In the genomic region with DNA sequence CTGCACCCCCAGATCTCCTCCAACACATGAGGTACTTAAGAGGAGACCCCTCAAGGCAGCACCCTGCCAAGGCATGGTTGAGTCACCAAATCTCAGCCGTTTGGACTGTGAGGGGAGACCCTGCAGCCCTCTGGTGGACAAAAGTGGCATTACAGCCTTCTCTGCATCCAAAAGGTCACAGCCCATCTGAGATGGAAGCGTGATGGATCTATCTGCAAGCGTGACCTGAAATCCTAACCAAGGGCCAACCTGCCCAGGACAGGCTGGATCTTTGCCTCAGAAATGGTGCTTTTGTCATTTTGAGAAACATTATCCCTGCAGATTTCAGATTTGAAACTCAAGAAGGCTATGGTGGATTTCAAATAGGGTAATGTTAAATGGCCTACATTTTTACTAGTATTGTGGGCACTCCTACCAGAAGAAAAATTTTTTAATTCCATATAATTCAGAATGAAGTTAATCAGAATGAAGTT, we compare ENCODE assay signal across 8 cellular contexts. TPM values are rescaled to one million over a fixed set of nuclear protein-coding genes. Genes with fewer than 3 reads are reported as not detected.
DNase-seq lines count a peak whose midpoint lies in the region; ATAC-seq and TF ChIP-seq lines count a peak whose summit lies in the region.

No MANE protein-coding gene starts in this region.

- H2BK12ac ChIP-seq in neuronal stem cell (ENCODE audit: low read length) = no peak overlapping the region

- no peaks in the 10 kb centered on the region for H3K36me3 ChIP-seq in Peyer's patch
- H3K36me3 ChIP-seq in neuronal stem cell (replicated peaks in 1 of 2; ENCODE audit: control insufficient read depth in 2 of 2, insufficient read depth in 2 of 2, low read length in 2 of 2) = no peaks in the 10 kb centered on the region

- no peaks in the 10 kb centered on the region for H3K9me3 Mint-ChIP-seq in activated T-helper 1 cell treated with anti-CD3 and anti-CD28 coated beads, Interleukin-12 subunit alpha, Interleukin-12 subunit beta, Interleukin-2, Interleukin-4 antibody, amounts not matched to agents 30 ng/mL and 10 ng/mL and 1 ng/mL, durations not matched to agents 14 hours and 24 hours and 36 hours

- no peak for TF ChIP-seq POLR2A in Peyer's patch (IDR thresholded peaks at IDR 0.05)

- no peak overlapping the region for H3K4me3 Mint-ChIP-seq in activated T-helper 1 cell treated with anti-CD3 and anti-CD28 coated beads, Interleukin-12 subunit alpha, Interleukin-12 subunit beta, Interleukin-2, Interleukin-4 antibody, amounts not matched to agents 30 ng/mL and 10 ng/mL and 1 ng/mL, durations not matched to agents 14 hours and 24 hours and 36 hours

- no peak overlapping the region for H3K14ac ChIP-seq in neuronal stem cell (ENCODE audit: low read length)

- peaks cover 0 to 24% (median 0%) of the 10 kb centered on the region in 4 donors for H3K4me1 ChIP-seq in Peyer's patch
- no peaks in the 10 kb centered on the region for H3K4me1 ChIP-seq in neuronal stem cell (ENCODE audit: control insufficient read depth in 2 of 2, insufficient read depth in 1 of 2, low read depth in 1 of 2, low read length in 2 of 2)

- intact Hi-C loops in activated T-helper 1 cell treated with anti-CD3 and anti-CD28 coated beads, Interleukin-12 subunit alpha, Interleukin-12 subunit beta, Interleukin-2, Interleukin-4 antibody, amounts not matched to agents 30 ng/mL and 10 ng/mL and 1 ng/mL, durations not matched to agents 14 hours and 24 hours and 36 hours (cut with micrococcal nuclease) = loop anchor here (1.0 to 2.0 kb wide), 4 partner anchors 23 to 341 kb away; a partner anchor contains a TSS

- no peak overlapping the region for H4K8ac ChIP-seq in neuronal stem cell (ENCODE audit: low read depth, low read length)

- H3K27ac ChIP-seq in Peyer's patch = no peak overlapping the region
- H3K27ac ChIP-seq in neuronal stem cell (replicated peaks; ENCODE audit: low read length) = no peak overlapping the region

- H2BK120ac ChIP-seq in neuronal stem cell (ENCODE audit: low read depth, low read length) = no peak overlapping the region

- no peak overlapping the region for H3K9ac ChIP-seq in neuronal stem cell (ENCODE audit: low read depth, low read length, poor library complexity)

- no peak overlapping the region for H2BK5ac ChIP-seq in neuronal stem cell (ENCODE audit: low read length)

- H3K4me1 Mint-ChIP-seq in activated T-helper 1 cell treated with anti-CD3 and anti-CD28 coated beads, Interleukin-12 subunit alpha, Interleukin-12 subunit beta, Interleukin-2, Interleukin-4 antibody, amounts not matched to agents 30 ng/mL and 10 ng/mL and 1 ng/mL, durations not matched to agents 14 hours and 24 hours and 36 hours (ENCODE audit: low read depth) = no peaks in the 10 kb centered on the region

- no peaks in the 10 kb centered on the region for H3K27me3 ChIP-seq in Peyer's patch
- H3K27me3 ChIP-seq in neuronal stem cell (ENCODE audit: control insufficient read depth in 3 of 3, insufficient read depth in 3 of 3, low read depth in 1 of 3, low read length in 3 of 3) = peaks cover 0 to 11% (median 0%) of the 10 kb centered on the region in 3 experiments

- no peak overlapping the region for H4K91ac ChIP-seq in neuronal stem cell (ENCODE audit: low read depth, low read length, poor library complexity)

- no peaks in the 10 kb centered on the region for H3K79me1 ChIP-seq in neuronal stem cell (ENCODE audit: low read depth, low read length)

- H2AK5ac ChIP-seq in neuronal stem cell (ENCODE audit: low read depth, low read length) = no peak overlapping the region

- H3K23ac ChIP-seq in neuronal stem cell (ENCODE audit: low read depth, low read length, poor library complexity) = no peak overlapping the region

- H3K4me2 ChIP-seq in neuronal stem cell (ENCODE audit: insufficient read depth, low read length, poor library complexity, severe bottlenecking) = no peak overlapping the region

- no CpG with 5 or more reads among the region's 3 CpGs for WGBS in neuronal stem cell (ENCODE audit: extremely low coverage in 2 of 2, insufficient read length in 2 of 2, insufficient replicate concordance in 1 of 2), 2 donors

- no peak overlapping the region for H2AFZ ChIP-seq in neuronal stem cell (ENCODE audit: low read length)

- H3K9me3 ChIP-seq in Peyer's patch = no peaks in the 10 kb centered on the region
- H3K9me3 ChIP-seq in neuronal stem cell (replicated peaks in 1 of 2; ENCODE audit: control insufficient read depth in 2 of 2, insufficient read depth in 1 of 2, low read depth in 1 of 2, low read length in 2 of 2) = peaks cover 0 to 2% of the 10 kb centered on the region in 2 donors

- ATAC-seq in HG03460 (IDR thresholded peaks at IDR 0.05; ENCODE audit: unreplicated experiment) (peak; percentile 62), GM21515 (IDR thresholded peaks at IDR 0.05; ENCODE audit: unreplicated experiment) (no peak)

- TF ChIP-seq CTCF in Peyer's patch (IDR thresholded peaks at IDR 0.05) (peak; percentile 24 to 82 (median 76)), fibroblast of the aortic adventitia (IDR thresholded peaks at IDR 0.05; ENCODE audit: insufficient read depth, low read length) (peak; percentile 96)

- H3K36me3 Mint-ChIP-seq in activated T-helper 1 cell treated with anti-CD3 and anti-CD28 coated beads, Interleukin-12 subunit alpha, Interleukin-12 subunit beta, Interleukin-2, Interleukin-4 antibody, amounts not matched to agents 30 ng/mL and 10 ng/mL and 1 ng/mL, durations not matched to agents 14 hours and 24 hours and 36 hours (ENCODE audit: low read depth) = no peaks in the 10 kb centered on the region

- H3K4me3 ChIP-seq in Peyer's patch = no peak overlapping the region
- no peak overlapping the region for H3K4me3 ChIP-seq in fibroblast of the aortic adventitia (ENCODE audit: low read depth, low read length)
- no peak overlapping the region for H3K4me3 ChIP-seq in neuronal stem cell (ENCODE audit: low read length in 2 of 2)

- no peak overlapping the region for H3K18ac ChIP-seq in neuronal stem cell (ENCODE audit: low read length)

- DNase-seq in GM04504 (ENCODE audit: low read depth) (peak; percentile 47), Peyer's patch (peak; percentile 65 to 94 (median 79)), fibroblast of the aortic adventitia (ENCODE audit: low read depth) (peak; percentile 74), neuronal stem cell (ENCODE audit: low spot score) (peak; percentile 81), stromal cell of bone marrow (ENCODE audit: low read depth) (peak; percentile 45)
- DNase-seq in activated T-helper 1 cell treated with anti-CD3 and anti-CD28 coated beads, Interleukin-12 subunit alpha, Interleukin-12 subunit beta, Interleukin-2, Interleukin-4 antibody, amounts not matched to agents 30 ng/mL and 10 ng/mL and 1 ng/mL, durations not matched to agents 14 hours and 24 hours and 36 hours (ENCODE audit: low spot score) = peak; percentile 66

- peaks cover 6% of the 10 kb centered on the region for H3K27me3 Mint-ChIP-seq in activated T-helper 1 cell treated with anti-CD3 and anti-CD28 coated beads, Interleukin-12 subunit alpha, Interleukin-12 subunit beta, Interleukin-2, Interleukin-4 antibody, amounts not matched to agents 30 ng/mL and 10 ng/mL and 1 ng/mL, durations not matched to agents 14 hours and 24 hours and 36 hours (ENCODE audit: insufficient read depth)

- H3K4ac ChIP-seq in neuronal stem cell (ENCODE audit: low read length) = no peak overlapping the region

- H2BK15ac ChIP-seq in neuronal stem cell (ENCODE audit: low read length) = no peak overlapping the region

- no peak overlapping the region for H3K27ac Mint-ChIP-seq in activated T-helper 1 cell treated with anti-CD3 and anti-CD28 coated beads, Interleukin-12 subunit alpha, Interleukin-12 subunit beta, Interleukin-2, Interleukin-4 antibody, amounts not matched to agents 30 ng/mL and 10 ng/mL and 1 ng/mL, durations not matched to agents 14 hours and 24 hours and 36 hours

RNA-seq across cellular contexts. Expression of a gene that starts 23.7 kb away (rescaled TPM):
- total RNA-seq in Peyer's patch = 10 to 100 TPM; 52.8 to 77.9 (median 62.4) TPM
- 13.9 and 18.4 TPM in 2 replicates for total RNA-seq in activated T-helper 1 cell treated with anti-CD3 and anti-CD28 coated beads, Interleukin-12 subunit alpha, Interleukin-12 subunit beta, Interleukin-2, Interleukin-4 antibody, amounts not matched to agents 30 ng/mL and 10 ng/mL and 1 ng/mL, durations not matched to agents 14 hours and 24 hours and 36 hours
- total RNA-seq in fibroblast of the aortic adventitia (ENCODE audit: low replicate concordance) = 21.4 and 58.4 TPM in 2 replicates
- 12.9 TPM for polyA plus RNA-seq in neuronal stem cell (2013, experiment 1 of 2)
- polyA plus RNA-seq in neuronal stem cell (2013, experiment 2 of 2) = 14.1 TPM

RNA-seq across cellular contexts. Expression of a gene that starts 58.9 kb away (rescaled TPM):
- total RNA-seq in Peyer's patch (10 to 100 TPM; 23.1 to 36.1 (median 30.8) TPM), fibroblast of the aortic adventitia (ENCODE audit: low replicate concordance) (5.5 and 8.3 TPM in 2 replicates)
- total RNA-seq in activated T-helper 1 cell treated with anti-CD3 and anti-CD28 coated beads, Interleukin-12 subunit alpha, Interleukin-12 subunit beta, Interleukin-2, Interleukin-4 antibody, amounts not matched to agents 30 ng/mL and 10 ng/mL and 1 ng/mL, durations not matched to agents 14 hours and 24 hours and 36 hours = 17.9 and 20.9 TPM in 2 replicates
- 13.4 TPM for polyA plus RNA-seq in neuronal stem cell (2013, experiment 1 of 2)
- 13.9 TPM for polyA plus RNA-seq in neuronal stem cell (2013, experiment 2 of 2)
